In the genomic region with DNA sequence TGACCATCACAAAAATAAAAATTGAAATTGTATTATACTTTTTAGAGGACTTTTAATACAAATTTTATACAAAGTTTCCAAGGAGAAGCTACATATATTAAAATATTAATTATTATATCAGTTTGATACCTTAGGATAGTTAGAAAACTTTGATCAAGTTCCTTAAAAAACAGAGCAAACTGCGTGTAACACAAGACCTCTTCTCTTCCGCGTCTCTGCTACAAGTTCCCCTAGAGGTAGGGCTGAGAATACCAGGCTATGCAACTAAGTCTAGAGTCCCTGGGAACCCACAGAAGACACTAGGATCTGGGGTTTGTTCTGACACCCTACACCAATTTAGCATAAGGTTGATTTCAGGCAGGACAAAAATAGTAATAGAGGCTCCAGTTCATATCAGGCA, we compare ENCODE assay signal across 12 cellular contexts.
A peak's percentile ranks its signal among the peaks of the same experiment; 100 is the strongest.
DNase-seq lines count a peak whose midpoint lies in the region; ATAC-seq and TF ChIP-seq lines count a peak whose summit lies in the region.
"Had no signal": no experiment of that assay in that cellular context is flagged by ENCODE, and none has a peak within 500 bp of the region (broad histone marks: within the 10 kb centered on the region; RNA-seq: fewer than 3 reads in every experiment).

No MANE protein-coding gene starts in this region.

- H3K9me2 ChIP-seq in hepatocyte (replicated peaks; ENCODE audit: insufficient read depth), result no peaks in the 10 kb centered on the region

- H4K20me1 ChIP-seq in hepatocyte (ENCODE audit: insufficient read depth, poor library complexity, severe bottlenecking), result no peaks in the 10 kb centered on the region

- no peak overlapping the region for H2AFZ ChIP-seq in hepatocyte

- H3K36me3 ChIP-seq in hepatocyte (replicated peaks; ENCODE audit: insufficient read depth, low read depth), result no peaks in the 10 kb centered on the region
- H3K36me3 ChIP-seq in prostate gland, result no peaks in the 10 kb centered on the region
- H3K36me3 ChIP-seq: pancreas had no signal

- 19% methylated on average over 3 of the region's 3 CpGs for WGBS in hepatocyte (ENCODE audit: low lambda C conversion rate, missing lambda C conversion rate)
- WGBS in prostate gland, result 27% methylated on average over 3 of the region's 3 CpGs

- no peak overlapping the region for H3K4me2 ChIP-seq in hepatocyte

- CTCF ChIA-PET in AG04449 (lab: Yijun Ruan, JAX), result no interaction called here

- intact Hi-C loops in natural killer cell (cut with micrococcal nuclease), result no loop called here
- intact Hi-C loops in prostate gland (cut with DNase I), result no loop called here

- H3K4me3 Mint-ChIP-seq in natural killer cell, result no peak overlapping the region
- H3K4me3 Mint-ChIP-seq: central memory CD8-positive, alpha-beta T cell had no signal

- no peaks in the 10 kb centered on the region for H3K4me1 Mint-ChIP-seq in natural killer cell
- H3K4me1 Mint-ChIP-seq: central memory CD8-positive, alpha-beta T cell had no signal

- H3K4me3 ChIP-seq in AG04449 (ENCODE audit: low read depth, low read length) (no peak overlapping the region), hepatocyte (no peak overlapping the region), prostate gland (no peak overlapping the region)
- H3K4me3 ChIP-seq: pancreas had no signal

- H3K27ac Mint-ChIP-seq in natural killer cell, result no peak overlapping the region

- peak; percentile 22 for TF ChIP-seq CTCF in AG04449 (IDR thresholded peaks at IDR 0.05; ENCODE audit: insufficient read depth, low read length, missing control alignments)
- peak; percentile 22 for TF ChIP-seq CTCF in hepatocyte (IDR thresholded peaks at IDR 0.05; ENCODE audit: poor library complexity)
- TF ChIP-seq CTCF in natural killer cell (IDR thresholded peaks at IDR 0.05), result no peak
- no peak for TF ChIP-seq CTCF in prostate gland (IDR thresholded peaks at IDR 0.05)

- peaks cover 14 to 22% of the 10 kb centered on the region in 2 donors for H3K9me3 Mint-ChIP-seq in natural killer cell

- DNase-seq in AG04449 (ENCODE audit: low read depth, low spot score), result no peak
- DNase-seq in RPMI8226, result peak; percentile 3
- DNase-seq in hepatocyte (ENCODE audit: low spot score), result peak; percentile 26
- DNase-seq in natural killer cell, result no peak
- no peak for DNase-seq in NCI-H1417 (lab: John Stamatoyannopoulos, UW)
- DNase-seq in activated CD8-positive, alpha-beta memory T cell treated with anti-CD3 and anti-CD28 coated beads, Interleukin-2, amount 50 U/mL, for 48 hours, result no peak
- no peak for DNase-seq in prostate gland (ENCODE audit: low spot score)
- DNase-seq: MV-4-11, pancreas, Right ventricle myocardium superior had no signal

- no peaks in the 10 kb centered on the region for H3K27me3 Mint-ChIP-seq in natural killer cell (ENCODE audit: low read depth in 2 of 2)
- H3K27me3 Mint-ChIP-seq: central memory CD8-positive, alpha-beta T cell had no signal

- ATAC-seq in GM19463 (IDR thresholded peaks at IDR 0.05; ENCODE audit: unreplicated experiment), result peak; percentile 54
- ATAC-seq in natural killer cell, result no peak
- ATAC-seq: pancreas had no signal

- H3K4me1 ChIP-seq in hepatocyte (ENCODE audit: insufficient read depth) (no peaks in the 10 kb centered on the region), prostate gland (replicated peaks) (no peaks in the 10 kb centered on the region)
- H3K4me1 ChIP-seq: pancreas had no signal

- no peaks in the 10 kb centered on the region for H3K9me3 ChIP-seq in hepatocyte (ENCODE audit: low read depth)
- H3K9me3 ChIP-seq in prostate gland, result no peaks in the 10 kb centered on the region
- H3K9me3 ChIP-seq: pancreas had no signal

- no peak for TF ChIP-seq POLR2A in prostate gland (IDR thresholded peaks at IDR 0.05)

- no peak overlapping the region for H3K27ac ChIP-seq in hepatocyte
- no peak overlapping the region for H3K27ac ChIP-seq in prostate gland
- H3K27ac ChIP-seq: pancreas had no signal

- POLR2A ChIA-PET in AG04449 (lab: Yijun Ruan, JAX), result no interaction called here

- H3K79me2 ChIP-seq in hepatocyte, result no peaks in the 10 kb centered on the region

- H3K36me3 Mint-ChIP-seq in natural killer cell, result peaks cover 18% of the 10 kb centered on the region

- H3K27me3 ChIP-seq in hepatocyte, result no peaks in the 10 kb centered on the region
- H3K27me3 ChIP-seq in prostate gland (replicated peaks; ENCODE audit: insufficient read depth), result no peaks in the 10 kb centered on the region
- H3K27me3 ChIP-seq: pancreas had no signal

Comparison
In these comparisons a context has a peak if more than half of its experiments do, and no peak if none do; other contexts are left out.
1. DNase-seq: peak in RPMI8226 (single experiment) and hepatocyte (single experiment); none in AG04449 (single experiment), natural killer cell (single experiment), NCI-H1417 (0 of 3), activated CD8-positive, alpha-beta memory T cell treated with anti-CD3 and anti-CD28 coated beads, Interleukin-2, amount 50 U/mL, for 48 hours (single experiment) and prostate gland (single experiment).
2. CTCF ChIP-seq: peak in AG04449 (single experiment) and hepatocyte (single experiment); none in natural killer cell (single experiment) and prostate gland (0 of 4).